Comparison of ENCODE assay signal across 16 cellular contexts in the genomic region with DNA sequence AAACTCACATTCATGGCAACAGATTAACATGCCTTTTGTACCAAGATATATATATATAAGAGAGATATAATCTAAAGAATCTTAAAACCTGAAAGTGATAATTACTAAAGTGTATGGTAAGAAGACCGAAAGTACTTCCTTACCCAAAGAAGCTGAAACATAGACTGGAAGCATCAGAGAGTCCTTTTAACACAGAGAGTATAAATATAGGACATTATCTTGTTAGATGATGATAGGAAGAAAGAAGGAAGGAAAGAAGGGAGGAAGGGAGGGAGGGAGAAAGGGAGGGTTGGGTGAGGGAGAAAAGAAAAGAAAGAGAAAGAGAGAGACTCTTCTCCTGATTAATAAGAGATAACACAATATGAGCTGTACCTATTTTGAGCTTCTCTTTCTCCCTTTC.
DNase-seq lines count a peak whose midpoint lies in the region; ATAC-seq, FAIRE-seq and TF ChIP-seq lines count a peak whose summit lies in the region.
"Had no signal": no experiment of that assay in that cellular context is flagged by ENCODE, and none has a peak within 500 bp of the region (broad histone marks: within the 10 kb centered on the region; RNA-seq: fewer than 3 reads in every experiment).

No MANE protein-coding gene starts in this region.

- peaks cover 0 to 19% of the 10 kb centered on the region in 2 experiments; a peak in 3 of 5 replicates for H3K36me3 ChIP-seq in HepG2 (replicated peaks in 1 of 2; ENCODE audit: control insufficient read depth in 1 of 2, insufficient read depth in 2 of 2, low read length in 2 of 2)
- peaks cover 0 to 6% (median 3%) of the 10 kb centered on the region in 4 donors for H3K36me3 ChIP-seq in right lobe of liver
- H3K36me3 ChIP-seq: BLaER1 had no signal

- no peak overlapping the region for H3K27ac ChIP-seq in HepG2 (ENCODE audit: extremely low read length, insufficient read depth, low read length)
- no peak overlapping the region for H3K27ac ChIP-seq in right lobe of liver
- H3K27ac ChIP-seq: BLaER1 had no signal

- peaks cover 24% of the 10 kb centered on the region for H3K4me1 Mint-ChIP-seq in activated naive CD4-positive, alpha-beta T cell treated with anti-CD3 and anti-CD28 coated beads, Interleukin-2, amount 50 U/mL, for 24 hours
- H3K4me1 Mint-ChIP-seq: H9 had no signal

- no peaks in the 10 kb centered on the region for H3K9me3 Mint-ChIP-seq in activated naive CD4-positive, alpha-beta T cell treated with anti-CD3 and anti-CD28 coated beads, Interleukin-2, amount 50 U/mL, for 24 hours
- H3K9me3 Mint-ChIP-seq: CD8-positive, alpha-beta memory T cell; H9 had no signal

- peak overlapping the region; percentile 51 for H3K27ac Mint-ChIP-seq in activated naive CD4-positive, alpha-beta T cell treated with anti-CD3 and anti-CD28 coated beads, Interleukin-2, amount 50 U/mL, for 24 hours
- H3K27ac Mint-ChIP-seq: H9 had no signal

- no peak overlapping the region for H3K4me3 Mint-ChIP-seq in activated naive CD4-positive, alpha-beta T cell treated with anti-CD3 and anti-CD28 coated beads, Interleukin-2, amount 50 U/mL, for 24 hours
- H3K4me3 Mint-ChIP-seq: CD8-positive, alpha-beta memory T cell; H9 had no signal

- TF ChIP-seq RAD21 in HepG2 (CRISPR knock-in tag; IDR thresholded peaks at IDR 0.05) = no peak

- H3K79me2 ChIP-seq in HepG2 (ENCODE audit: insufficient read depth, low read length) = no peaks in the 10 kb centered on the region

- ATAC-seq in HepG2 (no peak), right lobe of liver (no peak), left ventricle myocardium superior (peak; percentile 57), GM19328 (IDR thresholded peaks at IDR 0.05; ENCODE audit: unreplicated experiment) (no peak)

- H3K9me3 ChIP-seq in HepG2 (ENCODE audit: low read length) = no peaks in the 10 kb centered on the region
- no peaks in the 10 kb centered on the region for H3K9me3 ChIP-seq in right lobe of liver
- H3K9me3 ChIP-seq: BLaER1, Caco-2 had no signal

- intact Hi-C loops in HepG2 (cut with micrococcal nuclease; ENCODE audit: unreplicated experiment) (no loop called here), right lobe of liver (cut with DNase I) (no loop called here), left ventricle myocardium superior (cut with micrococcal nuclease) (no loop called here)

- no peaks in the 10 kb centered on the region for H4K20me1 ChIP-seq in HepG2 (ENCODE audit: insufficient read depth, low read length)
- H4K20me1 ChIP-seq: BLaER1 had no signal

- WGBS in HepG2 (ENCODE audit: low lambda C conversion rate) = 97% methylated on average over 1 of the region's 1 CpG
- 64% methylated on average over 1 of the region's 1 CpG for WGBS in right lobe of liver (ENCODE audit: insufficient coverage, low coverage, low lambda C conversion rate, missing lambda C conversion rate)

- TF ChIP-seq EP300 in HepG2 (IDR thresholded peaks at IDR 0.05; ENCODE audit: low read depth in 2 of 2, low read length in 2 of 2) = no peak
- TF ChIP-seq EP300 in HepG2 (CRISPR knock-in tag; IDR thresholded peaks at IDR 0.05; ENCODE audit: borderline replicate concordance) = no peak

- DNase-seq in activated naive CD4-positive, alpha-beta T cell (lab: John Stamatoyannopoulos, UW) = no peak
- no peak for DNase-seq in HepG2 (ENCODE audit: low spot score)
- DNase-seq in right lobe of liver = no peak
- DNase-seq in left ventricle myocardium superior = no peak
- no peak for DNase-seq in SIG-M5 (lab: John Stamatoyannopoulos, UW)
- DNase-seq: 8988T; AML-193; Caco-2; CD8-positive, alpha-beta memory T cell; DND-41; GDM1; GOT3; H9 had no signal

- no peaks in the 10 kb centered on the region for H3K27me3 ChIP-seq in HepG2 (ENCODE audit: control insufficient read depth in 1 of 2, insufficient read depth in 2 of 2, low read length in 2 of 2)
- no peaks in the 10 kb centered on the region for H3K27me3 ChIP-seq in right lobe of liver
- H3K27me3 ChIP-seq: BLaER1 had no signal

- TF ChIP-seq CTCF in HepG2 (CRISPR knock-in tag; IDR thresholded peaks at IDR 0.05) (no peak), right lobe of liver (IDR thresholded peaks at IDR 0.05) (no peak)

- H3K4me3 ChIP-seq in HepG2 (replicated peaks in 1 of 3; ENCODE audit: insufficient read depth in 1 of 3, low read depth in 2 of 3, low read length in 3 of 3) (no peak overlapping the region), right lobe of liver (no peak overlapping the region)
- H3K4me3 ChIP-seq: BLaER1 had no signal

- BruUV-seq in HepG2 (replicated peaks; lab: Mats Ljungman, UMichigan) = no TSS peak

- POLR2A ChIA-PET in HepG2 (lab: Yijun Ruan, JAX) = no interaction called here

- no peak overlapping the region for H2AFZ ChIP-seq in HepG2 (ENCODE audit: low read length)

- in situ Hi-C loops in HepG2 (cut with HindIII; ENCODE audit: extremely low pct_ligation_motif_present, low pct_unique_long_range_greater_than_20kb) = no loop called here

- TF ChIP-seq POLR2A in HepG2 (IDR thresholded peaks at IDR 0.05; ENCODE audit: insufficient read depth in 1 of 2, low read depth in 2 of 2, low read length in 2 of 2) = no peak
- no peak for TF ChIP-seq POLR2A in right lobe of liver (IDR thresholded peaks at IDR 0.05)

- H3K27me3 Mint-ChIP-seq in activated naive CD4-positive, alpha-beta T cell treated with anti-CD3 and anti-CD28 coated beads, Interleukin-2, amount 50 U/mL, for 24 hours = no peaks in the 10 kb centered on the region
- H3K27me3 Mint-ChIP-seq: CD8-positive, alpha-beta memory T cell had no signal

- no peak overlapping the region for H3K4me2 ChIP-seq in HepG2 (ENCODE audit: low read depth, low read length)
- H3K4me2 ChIP-seq: BLaER1 had no signal

- CTCF ChIA-PET in HepG2 (lab: Yijun Ruan, JAX; ENCODE audit: low intra/inter-chr PET ratio, low total read pairs) = no interaction called here

- no peaks in the 10 kb centered on the region for H3K4me1 ChIP-seq in HepG2 (ENCODE audit: insufficient read depth, low read length)
- no peaks in the 10 kb centered on the region for H3K4me1 ChIP-seq in right lobe of liver
- H3K4me1 ChIP-seq: BLaER1, Caco-2 had no signal

- H3K9ac ChIP-seq in HepG2 (ENCODE audit: insufficient read depth, low read depth, low read length) = no peak overlapping the region
- H3K9ac ChIP-seq: BLaER1 had no signal

- no peak for FAIRE-seq in HepG2 (lab: Jason Lieb, UNC)

- H3K36me3 Mint-ChIP-seq in activated naive CD4-positive, alpha-beta T cell treated with anti-CD3 and anti-CD28 coated beads, Interleukin-2, amount 50 U/mL, for 24 hours = peaks cover 18% of the 10 kb centered on the region

TF ChIP-seq in HepG2, 621 proteins besides CTCF, POLR2A, EP300 and RAD21:
- peak; percentile 26 for TF ChIP-seq HNRNPK (IDR thresholded peaks at IDR 0.05; ENCODE audit: low read depth, low read length, poor library complexity, severe bottlenecking)
- no peak for TF ChIP-seq HOXD1 (CRISPR knock-in tag; IDR thresholded peaks at IDR 0.05)
